Comparison of ENCODE assay signal across 1 cellular context in the genomic region with DNA sequence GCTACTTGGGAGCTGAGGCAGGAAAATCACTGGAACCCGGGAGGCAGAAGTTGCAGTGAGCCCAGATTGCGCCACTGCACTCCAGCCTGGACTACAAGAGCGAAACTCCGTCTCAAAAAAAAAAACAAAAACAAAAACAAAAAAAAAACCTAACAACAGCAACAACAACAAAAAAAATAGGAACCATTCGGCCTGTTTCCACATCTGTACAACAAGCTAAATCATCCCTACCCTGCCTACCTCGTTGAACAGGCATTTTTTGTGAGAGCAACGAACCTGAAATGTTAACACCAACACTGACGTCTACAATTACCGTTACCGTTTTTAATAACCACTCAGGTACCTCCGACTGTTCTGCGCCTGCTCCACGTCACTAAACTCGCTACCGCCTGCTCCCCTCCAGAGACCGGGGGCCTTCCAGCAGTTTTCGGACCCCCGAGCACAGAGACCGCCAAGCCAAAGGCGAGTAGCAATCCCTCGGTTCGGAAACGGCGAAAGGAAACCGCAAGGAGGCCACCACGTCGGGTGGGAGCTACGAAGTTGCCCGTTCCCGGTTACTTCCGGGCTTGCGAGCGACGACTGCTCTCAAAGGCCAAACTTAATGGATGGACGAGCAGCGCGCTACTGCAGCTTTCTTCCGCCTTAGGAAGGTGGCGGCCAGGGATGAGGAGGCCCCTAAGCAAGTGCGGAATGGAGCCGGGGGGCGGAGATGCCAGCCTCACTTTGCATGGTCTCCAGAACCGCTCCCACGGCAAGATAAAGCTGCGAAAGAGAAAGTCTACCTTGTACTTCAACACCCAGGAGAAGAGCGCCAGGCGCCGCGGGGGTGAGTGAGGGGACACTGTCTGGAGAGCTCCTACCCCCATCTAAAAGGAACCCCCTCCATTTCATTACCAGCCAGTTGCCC.
TF ChIP-seq lines count a peak whose summit lies in the region.

TSS of gene PIGB (plus strand) at position 635 of the 907 bp plus-strand sequence. CDS start at position 664, 29 bp downstream.
TSS of gene PIGBOS1 (minus strand) at position 536 of the 907 bp plus-strand sequence. CDS start 1,331 bp downstream, outside the sequence.

TF ChIP-seq in HepG2, 621 proteins besides CTCF, POLR2A, EP300 and RAD21 (continued from another document and continues in another):
- TF ChIP-seq PRDM10 (CRISPR knock-in tag; IDR thresholded peaks at IDR 0.05; ENCODE audit: low read depth), result peak; percentile 86
- 0 out of 2 replicates have a peak, but pooled peaks have one; percentile 33 for TF ChIP-seq ZNF770 (CRISPR knock-in tag; IDR thresholded peaks at IDR 0.05)
- TF ChIP-seq HDAC2 (CRISPR knock-in tag; IDR thresholded peaks at IDR 0.05), result peak; percentile 65
- TF ChIP-seq ZC3H4 (CRISPR knock-in tag; IDR thresholded peaks at IDR 0.05; ENCODE audit: borderline replicate concordance), result peak; percentile 66; the same call in 1 of the 2 replicates
- 0 out of 2 replicates have a peak, but pooled peaks have one; percentile 44 for TF ChIP-seq MYNN (CRISPR knock-in tag; IDR thresholded peaks at IDR 0.05; ENCODE audit: low read depth)
- peak; percentile 80 for TF ChIP-seq ZNF430 (CRISPR knock-in tag; IDR thresholded peaks at IDR 0.05)
- TF ChIP-seq, protein P1, sequence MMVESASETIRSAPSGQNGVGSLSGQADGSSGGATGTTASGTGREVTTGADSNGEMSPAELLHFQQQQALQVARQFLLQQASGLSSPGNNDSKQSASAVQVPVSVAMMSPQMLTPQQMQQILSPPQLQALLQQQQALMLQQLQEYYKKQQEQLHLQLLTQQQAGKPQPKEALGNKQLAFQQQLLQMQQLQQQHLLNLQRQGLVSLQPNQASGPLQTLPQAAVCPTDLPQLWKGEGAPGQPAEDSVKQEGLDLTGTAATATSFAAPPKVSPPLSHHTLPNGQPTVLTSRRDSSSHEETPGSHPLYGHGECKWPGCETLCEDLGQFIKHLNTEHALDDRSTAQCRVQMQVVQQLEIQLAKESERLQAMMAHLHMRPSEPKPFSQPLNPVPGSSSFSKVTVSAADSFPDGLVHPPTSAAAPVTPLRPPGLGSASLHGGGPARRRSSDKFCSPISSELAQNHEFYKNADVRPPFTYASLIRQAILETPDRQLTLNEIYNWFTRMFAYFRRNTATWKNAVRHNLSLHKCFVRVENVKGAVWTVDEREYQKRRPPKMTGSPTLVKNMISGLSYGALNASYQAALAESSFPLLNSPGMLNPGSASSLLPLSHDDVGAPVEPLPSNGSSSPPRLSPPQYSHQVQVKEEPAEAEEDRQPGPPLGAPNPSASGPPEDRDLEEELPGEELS (CRISPR knock-in tag; IDR thresholded peaks at IDR 0.05), result peak; percentile 61; the same call in 1 of the 2 replicates
- TF ChIP-seq ZNF83 (CRISPR knock-in tag; IDR thresholded peaks at IDR 0.05; ENCODE audit: borderline replicate concordance), result peak; percentile 65; the same call in 1 of the 2 replicates
- 0 out of 2 replicates have a peak, but pooled peaks have one; percentile 42 for TF ChIP-seq MXD1 (CRISPR knock-in tag; IDR thresholded peaks at IDR 0.05)
- TF ChIP-seq, protein P2, sequence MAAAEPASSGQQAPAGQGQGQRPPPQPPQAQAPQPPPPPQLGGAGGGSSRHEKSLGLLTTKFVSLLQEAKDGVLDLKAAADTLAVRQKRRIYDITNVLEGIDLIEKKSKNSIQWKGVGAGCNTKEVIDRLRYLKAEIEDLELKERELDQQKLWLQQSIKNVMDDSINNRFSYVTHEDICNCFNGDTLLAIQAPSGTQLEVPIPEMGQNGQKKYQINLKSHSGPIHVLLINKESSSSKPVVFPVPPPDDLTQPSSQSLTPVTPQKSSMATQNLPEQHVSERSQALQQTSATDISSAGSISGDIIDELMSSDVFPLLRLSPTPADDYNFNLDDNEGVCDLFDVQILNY (CRISPR knock-in tag; conservative IDR thresholded peaks at IDR 0.05), result no peak
- peak; percentile 33; the same call in 1 of the 2 replicates for TF ChIP-seq PITX1 (CRISPR knock-in tag; IDR thresholded peaks at IDR 0.05)
- TF ChIP-seq ATF7-NPFF (CRISPR knock-in tag; IDR thresholded peaks at IDR 0.05; ENCODE audit: low read depth), result peak; percentile 72
- peak; percentile 89 for TF ChIP-seq KAT7 (CRISPR knock-in tag; IDR thresholded peaks at IDR 0.05; ENCODE audit: borderline replicate concordance)
- TF ChIP-seq LCORL (IDR thresholded peaks at IDR 0.05), result no peak; the same call in 1 of the 2 replicates
- peak; percentile 60 for TF ChIP-seq LCORL (CRISPR knock-in tag; IDR thresholded peaks at IDR 0.05)
- peak; percentile 89; the same call in 1 of the 2 replicates for TF ChIP-seq ZNF383 (CRISPR knock-in tag; IDR thresholded peaks at IDR 0.05; ENCODE audit: borderline replicate concordance)
- peak; percentile 77 for TF ChIP-seq ARNT2 (CRISPR knock-in tag; IDR thresholded peaks at IDR 0.05; ENCODE audit: low read depth)
- TF ChIP-seq SRY (CRISPR knock-in tag; IDR thresholded peaks at IDR 0.05), result no peak
- TF ChIP-seq SMC3 (IDR thresholded peaks at IDR 0.05; ENCODE audit: low read length), result no peak
- no peak for TF ChIP-seq NPAS2 (CRISPR knock-in tag; IDR thresholded peaks at IDR 0.05; ENCODE audit: borderline replicate concordance)
- TF ChIP-seq SRSF1 (optimal IDR thresholded peaks at IDR 0.05; ENCODE audit: low read depth, low read length), result peak; percentile 28
- peak; percentile 83; the same call in 1 of the 2 replicates for TF ChIP-seq ZNF20 (CRISPR knock-in tag; IDR thresholded peaks at IDR 0.05)
- peak; percentile 80 for TF ChIP-seq GMEB1 (CRISPR knock-in tag; IDR thresholded peaks at IDR 0.05; ENCODE audit: borderline replicate concordance)
- peak; percentile 50; the same call in 1 of the 2 replicates for TF ChIP-seq ETV6 (CRISPR knock-in tag; conservative IDR thresholded peaks at IDR 0.05)
- peak; percentile 82 for TF ChIP-seq ZBTB2 (CRISPR knock-in tag; IDR thresholded peaks at IDR 0.05; ENCODE audit: low read depth)
- peak; percentile 52; the same call in 1 of the 2 replicates for TF ChIP-seq ZNF292 (CRISPR knock-in tag; IDR thresholded peaks at IDR 0.05; ENCODE audit: borderline replicate concordance, low read depth)
- TF ChIP-seq, protein P3, sequence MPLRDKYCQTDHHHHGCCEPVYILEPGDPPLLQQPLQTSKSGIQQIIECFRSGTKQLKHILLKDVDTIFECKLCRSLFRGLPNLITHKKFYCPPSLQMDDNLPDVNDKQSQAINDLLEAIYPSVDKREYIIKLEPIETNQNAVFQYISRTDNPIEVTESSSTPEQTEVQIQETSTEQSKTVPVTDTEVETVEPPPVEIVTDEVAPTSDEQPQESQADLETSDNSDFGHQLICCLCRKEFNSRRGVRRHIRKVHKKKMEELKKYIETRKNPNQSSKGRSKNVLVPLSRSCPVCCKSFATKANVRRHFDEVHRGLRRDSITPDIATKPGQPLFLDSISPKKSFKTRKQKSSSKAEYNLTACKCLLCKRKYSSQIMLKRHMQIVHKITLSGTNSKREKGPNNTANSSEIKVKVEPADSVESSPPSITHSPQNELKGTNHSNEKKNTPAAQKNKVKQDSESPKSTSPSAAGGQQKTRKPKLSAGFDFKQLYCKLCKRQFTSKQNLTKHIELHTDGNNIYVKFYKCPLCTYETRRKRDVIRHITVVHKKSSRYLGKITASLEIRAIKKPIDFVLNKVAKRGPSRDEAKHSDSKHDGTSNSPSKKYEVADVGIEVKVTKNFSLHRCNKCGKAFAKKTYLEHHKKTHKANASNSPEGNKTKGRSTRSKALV (CRISPR knock-in tag; IDR thresholded peaks at IDR 0.05), result no peak
- TF ChIP-seq NCOA2 (CRISPR knock-in tag; IDR thresholded peaks at IDR 0.05), result peak; percentile 50; the same call in 1 of the 2 replicates
- no peak for TF ChIP-seq ZSCAN30 (CRISPR knock-in tag; IDR thresholded peaks at IDR 0.05)
- peak; percentile 85; the same call in 1 of the 2 replicates for TF ChIP-seq DMAP1 (CRISPR knock-in tag; IDR thresholded peaks at IDR 0.05)
- TF ChIP-seq CREB1 (IDR thresholded peaks at IDR 0.05), result peak; percentile 77
- peak; percentile 86 for TF ChIP-seq CREB1 (CRISPR knock-in tag; IDR thresholded peaks at IDR 0.05)
- TF ChIP-seq ZFP36L1 (CRISPR knock-in tag; IDR thresholded peaks at IDR 0.05), result no peak
- 0 out of 2 replicates have a peak, but pooled peaks have one; percentile 52 for TF ChIP-seq JUN (CRISPR knock-in tag; IDR thresholded peaks at IDR 0.05)
- no peak for TF ChIP-seq MTA3 (CRISPR knock-in tag; IDR thresholded peaks at IDR 0.05)
- no peak for TF ChIP-seq MNT (IDR thresholded peaks at IDR 0.05)
- peak; percentile 79; the same call in 1 of the 2 replicates for TF ChIP-seq ZSCAN31 (CRISPR knock-in tag; IDR thresholded peaks at IDR 0.05; ENCODE audit: low read depth)
- TF ChIP-seq SNAPC2 (CRISPR knock-in tag; IDR thresholded peaks at IDR 0.05), result peak; percentile 95; the same call in 1 of the 2 replicates
- no peak; the same call in 1 of the 2 replicates for TF ChIP-seq NFATC3 (CRISPR knock-in tag; IDR thresholded peaks at IDR 0.05)
- no peak for TF ChIP-seq JUND (CRISPR knock-in tag; IDR thresholded peaks at IDR 0.05)
